In the genomic region with DNA sequence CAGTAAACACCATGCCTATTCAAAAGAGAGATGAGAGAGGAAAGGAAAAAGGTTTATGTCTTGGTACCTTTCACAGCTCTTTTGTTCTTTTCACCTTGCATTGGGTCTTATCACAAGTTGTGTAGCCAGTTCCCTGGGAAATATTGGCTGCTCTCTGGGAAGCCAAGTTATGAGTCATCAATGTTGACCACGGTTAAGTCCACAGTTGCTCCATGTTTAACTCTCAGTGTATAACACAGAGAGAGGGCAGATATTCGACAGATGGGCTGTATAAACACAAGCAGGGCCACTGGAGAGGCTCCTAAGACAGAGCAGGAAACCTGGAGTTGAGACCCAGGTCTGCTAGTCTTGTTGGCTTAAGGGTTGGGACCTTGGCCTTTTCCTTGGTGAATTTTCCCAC, we compare ENCODE assay signal across 23 cellular contexts.
DNase-seq lines count a peak whose midpoint lies in the region; ATAC-seq, FAIRE-seq and TF ChIP-seq lines count a peak whose summit lies in the region.
"Had no signal": no experiment of that assay in that cellular context is flagged by ENCODE, and none has a peak within 500 bp of the region (broad histone marks: within the 10 kb centered on the region; RNA-seq: fewer than 3 reads in every experiment).

No MANE protein-coding gene starts in this region.

- intact Hi-C loops in Right ventricle myocardium superior (cut with DNase I) (no loop called here), left ventricle myocardium inferior (cut with micrococcal nuclease) (no loop called here)

- H3K4me1 ChIP-seq in left ventricle myocardium inferior (peaks cover 8% of the 10 kb centered on the region), hepatocyte (ENCODE audit: insufficient read depth) (no peaks in the 10 kb centered on the region)
- H3K4me1 ChIP-seq: ascending aorta, psoas muscle, SJCRH30, upper lobe of left lung had no signal

- peaks cover 3% of the 10 kb centered on the region for H3K9me3 ChIP-seq in left ventricle myocardium inferior (replicated peaks)
- H3K9me3 ChIP-seq in hepatocyte (ENCODE audit: low read depth) = no peaks in the 10 kb centered on the region
- H3K9me3 ChIP-seq: ascending aorta, psoas muscle, SJCRH30, upper lobe of left lung had no signal

- no peak overlapping the region for H3K27ac ChIP-seq in left ventricle myocardium inferior (replicated peaks)
- no peak overlapping the region for H3K27ac ChIP-seq in hepatocyte
- H3K27ac ChIP-seq: ascending aorta, psoas muscle, SJCRH30, upper lobe of left lung had no signal

- DNase-seq in Right ventricle myocardium superior (no peak), left ventricle myocardium inferior (no peak), RCC 7860 (ENCODE audit: low spot score) (peak; percentile 13), hepatocyte (ENCODE audit: low spot score) (peak; percentile 38), activated T-cell treated with anti-CD3 and anti-CD28 coated beads for 4 hours (no peak), T-helper 1 cell (no peak), SW 1271 (lab: John Stamatoyannopoulos, UW) (no peak)
- DNase-seq: activated B cell treated with CpG ODN at 0.5 μM for 24 hours; activated CD8-positive, alpha-beta memory T cell treated with anti-CD3 and anti-CD28 coated beads for 24 hours; C1 segment of cervical spinal cord; cortex of kidney; HCEC 1CT; kidney glomerular epithelial cell; MM.1S; NCI-H2081 treated with DMSO at 0.1 percent for 48 hours; NCI-H526; psoas muscle; stimulated activated CD4-positive, alpha-beta T cell treated with anti-CD3 and anti-CD28 coated beads, Interleukin-4, amount 100 ng/mL, for 24 hours; upper lobe of left lung had no signal

- no peak for TF ChIP-seq CTCF in left ventricle myocardium inferior (IDR thresholded peaks at IDR 0.05; ENCODE audit: borderline replicate concordance)
- no peak for TF ChIP-seq CTCF in hepatocyte (IDR thresholded peaks at IDR 0.05; ENCODE audit: poor library complexity)

- no peak for FAIRE-seq in RCC 7860 (lab: Jason Lieb, UNC)
- FAIRE-seq: GM12891 had no signal

- no peak overlapping the region for H3K4me3 ChIP-seq in left ventricle myocardium inferior
- no peak overlapping the region for H3K4me3 ChIP-seq in hepatocyte
- H3K4me3 ChIP-seq: ascending aorta, psoas muscle, SJCRH30, upper lobe of left lung had no signal

- H3K36me3 ChIP-seq in left ventricle myocardium inferior (no peaks in the 10 kb centered on the region), hepatocyte (replicated peaks; ENCODE audit: insufficient read depth, low read depth) (no peaks in the 10 kb centered on the region)
- H3K36me3 ChIP-seq: ascending aorta, SJCRH30, upper lobe of left lung had no signal

- H3K27me3 ChIP-seq in left ventricle myocardium inferior (ENCODE audit: low read depth) (no peaks in the 10 kb centered on the region), hepatocyte (no peaks in the 10 kb centered on the region)
- H3K27me3 ChIP-seq: ascending aorta, SJCRH30, upper lobe of left lung had no signal

- no peak overlapping the region for H3K4me2 ChIP-seq in hepatocyte

- WGBS in hepatocyte (ENCODE audit: low lambda C conversion rate, missing lambda C conversion rate) = 32% methylated on average over 2 of the region's 2 CpGs

- H3K9me2 ChIP-seq in hepatocyte (replicated peaks; ENCODE audit: insufficient read depth) = no peaks in the 10 kb centered on the region

- ATAC-seq in Right ventricle myocardium superior (ENCODE audit: poor library complexity) (peak; percentile 35), GM21723 (IDR thresholded peaks at IDR 0.05; ENCODE audit: unreplicated experiment) (no peak)

- no peak overlapping the region for H2AFZ ChIP-seq in hepatocyte

- no peaks in the 10 kb centered on the region for H3K79me2 ChIP-seq in hepatocyte

- H4K20me1 ChIP-seq in hepatocyte (ENCODE audit: insufficient read depth, poor library complexity, severe bottlenecking) = no peaks in the 10 kb centered on the region

Comparison
In these comparisons a context has a peak if more than half of its experiments do, and no peak if none do; other contexts are left out.
1. DNase-seq: peak in RCC 7860 (single experiment) and hepatocyte (single experiment); none in Right ventricle myocardium superior (single experiment), left ventricle myocardium inferior (single experiment), activated T-cell treated with anti-CD3 and anti-CD28 coated beads for 4 hours (single experiment), T-helper 1 cell (0 of 5) and SW 1271 (0 of 2).